Comparison of ENCODE assay signal across 15 cellular contexts in genomic region chr17:67666028-67666427, GRCh38. TPM values are rescaled to one million over a fixed set of nuclear protein-coding genes. Genes with fewer than 3 reads are reported as not detected.
DNase-seq lines count a peak whose midpoint lies in the region; ATAC-seq and TF ChIP-seq lines count a peak whose summit lies in the region.
"Had no signal": no experiment of that assay in that cellular context is flagged by ENCODE, and none has a peak within 500 bp of the region (broad histone marks: within the 10 kb centered on the region; RNA-seq: fewer than 3 reads in every experiment).

No MANE protein-coding gene starts in this region.

- H3K27ac ChIP-seq in CD8-positive, alpha-beta T cell (ENCODE audit: low read depth, low read length), result no peak overlapping the region
- H3K27ac ChIP-seq in WERI-Rb-1, result peak overlapping the region; percentile 70
- H3K27ac ChIP-seq: BLaER1 treated with 17β-estradiol and CSF1 and Interleukin-3, amounts not matched to agents 10 nM and 100 nM had no signal

- H3K4me1 ChIP-seq in CD8-positive, alpha-beta T cell (ENCODE audit: insufficient read depth, low read length), result no peaks in the 10 kb centered on the region

- peak overlapping the region; percentile 11 for H3K27ac Mint-ChIP-seq in activated T-cell treated with anti-CD3 and anti-CD28 coated beads, Interleukin-2, amount 50 U/mL, for 72 hours
- H3K27ac Mint-ChIP-seq in CD8-positive, alpha-beta T cell, result peak overlapping the region; percentile 47
- peak overlapping the region; percentile 81 for H3K27ac Mint-ChIP-seq in central memory CD8-positive, alpha-beta T cell (ENCODE audit: low read depth)
- H3K27ac Mint-ChIP-seq: B cell, GM23338, HFFc6 had no signal

- no peak overlapping the region for H3K4me3 ChIP-seq in CD8-positive, alpha-beta T cell (ENCODE audit: low read depth, low read length)
- no peak overlapping the region for H3K4me3 ChIP-seq in WERI-Rb-1 (ENCODE audit: low read depth, low read length)
- H3K4me3 ChIP-seq: BLaER1 treated with 17β-estradiol and CSF1 and Interleukin-3, amounts not matched to agents 10 nM and 100 nM; GM23338 had no signal

- H3K27me3 Mint-ChIP-seq in activated T-cell treated with anti-CD3 and anti-CD28 coated beads, Interleukin-2, amount 50 U/mL, for 72 hours (ENCODE audit: low read depth), result no peaks in the 10 kb centered on the region
- H3K27me3 Mint-ChIP-seq in CD8-positive, alpha-beta T cell (ENCODE audit: low read depth), result no peaks in the 10 kb centered on the region
- no peaks in the 10 kb centered on the region for H3K27me3 Mint-ChIP-seq in central memory CD8-positive, alpha-beta T cell
- H3K27me3 Mint-ChIP-seq: B cell had no signal

- intact Hi-C loops in CD8-positive, alpha-beta T cell (cut with DNase I, micrococcal nuclease), result no loop called here

- H3K9me3 ChIP-seq in CD8-positive, alpha-beta T cell (ENCODE audit: low read length), result no peaks in the 10 kb centered on the region
- H3K9me3 ChIP-seq in WERI-Rb-1 (ENCODE audit: severe bottlenecking), result peaks cover 3% of the 10 kb centered on the region

- CTCF ChIA-PET in CD8-positive, alpha-beta T cell (lab: Charles Lee), result interaction anchor here (1.9 kb wide), 1 partner anchor 307 kb away, joined by 4 read pairs; no protein-coding TSS in a partner anchor

- H3K36me3 ChIP-seq in CD8-positive, alpha-beta T cell (ENCODE audit: insufficient read depth, low read length), result peaks cover 10% of the 10 kb centered on the region
- H3K36me3 ChIP-seq in WERI-Rb-1, result no peaks in the 10 kb centered on the region

- no peaks in the 10 kb centered on the region for H3K4me1 Mint-ChIP-seq in activated T-cell treated with anti-CD3 and anti-CD28 coated beads, Interleukin-2, amount 50 U/mL, for 72 hours (ENCODE audit: low read depth)
- peaks cover 4% of the 10 kb centered on the region for H3K4me1 Mint-ChIP-seq in CD8-positive, alpha-beta T cell (ENCODE audit: low read depth)
- peaks cover 6% of the 10 kb centered on the region for H3K4me1 Mint-ChIP-seq in central memory CD8-positive, alpha-beta T cell
- H3K4me1 Mint-ChIP-seq: B cell, GM23338 had no signal

- POLR2A ChIA-PET in CD8-positive, alpha-beta T cell (lab: Charles Lee), result no interaction called here

- peaks cover 0 to 5% of the 10 kb centered on the region in 2 donors for H3K9me3 Mint-ChIP-seq in activated T-cell treated with anti-CD3 and anti-CD28 coated beads, Interleukin-2, amount 50 U/mL, for 72 hours
- no peaks in the 10 kb centered on the region for H3K9me3 Mint-ChIP-seq in CD8-positive, alpha-beta T cell
- no peaks in the 10 kb centered on the region for H3K9me3 Mint-ChIP-seq in central memory CD8-positive, alpha-beta T cell
- H3K9me3 Mint-ChIP-seq: HFFc6 had no signal

- no peak for ATAC-seq in activated T-cell treated with anti-CD3 and anti-CD28 coated beads, Interleukin-2, amount 50 U/mL, for 72 hours (replicated peaks in 1 of 2)
- no peak for ATAC-seq in CD8-positive, alpha-beta T cell
- ATAC-seq in central memory CD8-positive, alpha-beta T cell (replicated peaks; ENCODE audit: extremely low read depth, poor library complexity, severe bottlenecking), result no peak
- no peak for ATAC-seq in HG03342 (IDR thresholded peaks at IDR 0.05; ENCODE audit: unreplicated experiment)
- ATAC-seq: GM23338 had no signal

- H3K27me3 ChIP-seq in CD8-positive, alpha-beta T cell (ENCODE audit: insufficient read depth, low read length), result no peaks in the 10 kb centered on the region
- no peaks in the 10 kb centered on the region for H3K27me3 ChIP-seq in WERI-Rb-1 (ENCODE audit: insufficient read depth, low read depth, severe bottlenecking)
- H3K27me3 ChIP-seq: BLaER1 treated with 17β-estradiol and CSF1 and Interleukin-3, amounts not matched to agents 10 nM and 100 nM had no signal

- no peak overlapping the region for H3K4me3 Mint-ChIP-seq in activated T-cell treated with anti-CD3 and anti-CD28 coated beads, Interleukin-2, amount 50 U/mL, for 72 hours
- no peak overlapping the region for H3K4me3 Mint-ChIP-seq in CD8-positive, alpha-beta T cell
- no peak overlapping the region for H3K4me3 Mint-ChIP-seq in central memory CD8-positive, alpha-beta T cell
- H3K4me3 Mint-ChIP-seq: B cell, GM23338, HFFc6 had no signal

- peaks cover 0 to 10% of the 10 kb centered on the region in 2 donors for H3K36me3 Mint-ChIP-seq in activated T-cell treated with anti-CD3 and anti-CD28 coated beads, Interleukin-2, amount 50 U/mL, for 72 hours (ENCODE audit: insufficient read depth in 2 of 2)
- peaks cover 55% of the 10 kb centered on the region for H3K36me3 Mint-ChIP-seq in CD8-positive, alpha-beta T cell
- peaks cover 28% of the 10 kb centered on the region for H3K36me3 Mint-ChIP-seq in central memory CD8-positive, alpha-beta T cell (ENCODE audit: insufficient read depth)

- TF ChIP-seq CTCF in CD8-positive, alpha-beta T cell (IDR thresholded peaks at IDR 0.05), result no peak
- no peak for TF ChIP-seq CTCF in WERI-Rb-1 (IDR thresholded peaks at IDR 0.05; ENCODE audit: low read depth, low read length)

- DNase-seq in activated T-cell treated with anti-CD3 and anti-CD28 coated beads, Interleukin-2, amount 50 U/mL, for 72 hours, result no peak
- no peak for DNase-seq in activated T-cell treated with anti-CD3 and anti-CD28 coated beads, Interleukin-2, amount 50 U/mL, for 1 hour
- DNase-seq in CD8-positive, alpha-beta T cell, result no peak
- DNase-seq in WERI-Rb-1 (no peak), NCI-H2227 treated with DMSO at 0.1 percent for 48 hours (lab: John Stamatoyannopoulos, UW) (no peak)
- DNase-seq in central memory CD8-positive, alpha-beta T cell (ENCODE audit: low spot score in 2 of 2), result no peak
- DNase-seq in activated CD4-positive, alpha-beta T cell treated with anti-CD3 and anti-CD28 coated beads, Interleukin-2, amount 50 U/mL, for 1 hour, result no peak
- DNase-seq: 8988T, Caco-2, HCEC 1CT, HFFc6 had no signal

RNA-seq across cellular contexts. Expression of gene NOL11, which starts 51.7 kb away (rescaled TPM):
- total RNA-seq in activated T-cell treated with anti-CD3 and anti-CD28 coated beads, Interleukin-2, amount 50 U/mL, for 72 hours, result 10 to 100 TPM; 47.7 to 63.6 TPM
- 10 to 100 TPM; 91.0 to 94.0 TPM for total RNA-seq in CD8-positive, alpha-beta T cell

Comparison
In these comparisons a context has a peak if more than half of its experiments do, and no peak if none do; other contexts are left out.
1. H3K27ac Mint-ChIP-seq: peak in every context shown above with its lines; median percentile 81 in central memory CD8-positive, alpha-beta T cell; 47 in CD8-positive, alpha-beta T cell; 11 in activated T-cell treated with anti-CD3 and anti-CD28 coated beads, Interleukin-2, amount 50 U/mL, for 72 hours.